8 cellular contexts compared by ENCODE assay signal in the genomic region with DNA sequence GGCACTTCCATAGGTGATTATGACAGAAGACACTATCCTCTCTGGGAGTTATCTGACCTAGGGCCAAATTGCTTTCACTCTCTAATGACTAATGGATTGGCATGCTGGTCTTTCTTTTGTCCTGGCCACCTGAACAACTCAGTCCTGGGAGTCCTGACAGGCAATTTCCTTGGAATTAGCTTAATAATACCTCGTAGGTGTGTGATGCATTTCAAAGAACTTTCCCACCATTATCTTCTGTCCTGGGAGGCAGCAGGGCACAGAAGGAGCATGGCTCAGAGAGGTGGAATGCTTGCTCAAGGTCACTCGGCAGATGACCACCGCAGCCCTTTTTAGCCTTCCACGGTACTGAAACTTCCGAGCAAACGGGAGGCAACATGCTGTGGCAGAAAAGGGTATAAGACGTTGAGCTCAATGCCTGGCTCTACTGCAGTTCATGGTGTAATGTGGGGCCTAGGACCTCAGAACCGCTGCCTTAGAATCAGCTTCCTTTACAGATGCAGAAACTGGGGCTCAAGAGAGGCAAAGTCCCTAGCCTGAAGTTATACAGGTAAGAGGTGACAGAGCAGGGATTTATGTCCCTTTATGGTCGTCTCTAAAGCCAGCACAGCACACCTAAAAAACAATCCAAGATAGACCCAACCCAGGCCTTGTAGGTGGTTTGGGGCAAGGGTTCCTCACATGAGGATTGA. TPM values are rescaled to one million over a fixed set of nuclear protein-coding genes. Genes with fewer than 3 reads are reported as not detected.
DNase-seq lines count a peak whose midpoint lies in the region; TF ChIP-seq lines count a peak whose summit lies in the region.

No MANE protein-coding gene starts in this region.

- TF ChIP-seq CTCF in mesothelial cell of epicardium (IDR thresholded peaks at IDR 0.05; ENCODE audit: unreplicated experiment), result no peak

- H3K27ac ChIP-seq in caudate nucleus (ENCODE audit: low read depth, low read length), result peak overlapping the region; percentile 92

- no peaks in the 10 kb centered on the region for H3K27me3 Mint-ChIP-seq in mesothelial cell of epicardium (ENCODE audit: low read depth)

- H3K9me3 Mint-ChIP-seq in mesothelial cell of epicardium, result no peaks in the 10 kb centered on the region

- peak; percentile 80 for DNase-seq in DMS 273 treated with DMSO at 0.1 percent for 48 hours (lab: John Stamatoyannopoulos, UW)
- DNase-seq in NCI-H2029 treated with DMSO at 0.1 percent for 48 hours (lab: John Stamatoyannopoulos, UW), result peak; percentile 71
- no peak for DNase-seq in caudate nucleus (lab: John Stamatoyannopoulos, UW)
- no peak for DNase-seq in mesothelial cell of epicardium (ENCODE audit: low spot score in 2 of 2, unreplicated experiment in 2 of 2)
- DNase-seq in NCI-H526 treated with DMSO at 0.1 percent for 48 hours (lab: John Stamatoyannopoulos, UW), result no peak
- no peak for DNase-seq in stimulated activated CD4-positive, alpha-beta T cell treated with anti-CD3 and anti-CD28 coated beads, Interleukin-2, amount 100 ng/mL, for 48 hours
- no peak for DNase-seq in activated naive CD4-positive, alpha-beta T cell treated with Interleukin-2 at 50 U/mL for 16 hours
- DNase-seq in LoVo (ENCODE audit: low spot score), result no peak

- peak overlapping the region; percentile 100 for H3K27ac Mint-ChIP-seq in mesothelial cell of epicardium

- peak overlapping the region; percentile 88 for H3K4me3 Mint-ChIP-seq in mesothelial cell of epicardium

- H3K4me1 Mint-ChIP-seq in mesothelial cell of epicardium, result peaks cover 74% of the 10 kb centered on the region

- H3K36me3 Mint-ChIP-seq in mesothelial cell of epicardium, result peaks cover 9% of the 10 kb centered on the region

RNA-seq across cellular contexts. Expression of a gene that starts 3.2 kb away (rescaled TPM):
- 456 to 487 TPM (median 468 TPM) in 3 replicates for total RNA-seq in mesothelial cell of epicardium

RNA-seq across cellular contexts. Expression of a gene that starts 25.1 kb away (rescaled TPM):
- total RNA-seq in mesothelial cell of epicardium, result 4.2 to 5.7 TPM (median 4.8 TPM) in 3 replicates

Comparison
In these comparisons a context has a peak if more than half of its experiments do, and no peak if none do; other contexts are left out.
1. DNase-seq: peak in DMS 273 treated with DMSO at 0.1 percent for 48 hours (single experiment) and NCI-H2029 treated with DMSO at 0.1 percent for 48 hours (single experiment); none in caudate nucleus (0 of 61), mesothelial cell of epicardium (0 of 2), NCI-H526 treated with DMSO at 0.1 percent for 48 hours (single experiment), stimulated activated CD4-positive, alpha-beta T cell treated with anti-CD3 and anti-CD28 coated beads, Interleukin-2, amount 100 ng/mL, for 48 hours (0 of 2), activated naive CD4-positive, alpha-beta T cell treated with Interleukin-2 at 50 U/mL for 16 hours (single experiment) and LoVo (single experiment).